Comparison of ENCODE assay signal across 19 cellular contexts in the genomic region with DNA sequence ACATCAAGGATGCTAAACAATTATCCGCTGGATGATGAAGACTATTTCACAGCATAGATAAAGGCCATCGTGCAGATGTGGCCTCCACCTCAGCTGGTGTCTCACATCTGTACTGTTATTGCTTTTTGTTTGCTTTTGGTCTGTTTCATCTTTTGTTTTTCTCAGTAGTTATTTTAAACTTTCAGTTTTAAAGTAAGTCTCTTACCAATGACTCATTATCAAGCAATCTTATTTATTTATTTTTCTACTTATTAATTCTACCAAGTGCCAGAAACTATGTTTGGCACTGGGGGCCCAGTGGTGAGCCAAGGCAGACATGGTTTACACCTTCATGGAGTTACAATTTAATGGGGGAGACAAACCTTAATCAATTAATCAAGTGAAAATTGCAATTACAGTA.
DNase-seq lines count a peak whose midpoint lies in the region; ATAC-seq and TF ChIP-seq lines count a peak whose summit lies in the region.
"Had no signal": no experiment of that assay in that cellular context is flagged by ENCODE, and none has a peak within 500 bp of the region (broad histone marks: within the 10 kb centered on the region; RNA-seq: fewer than 3 reads in every experiment).

No MANE protein-coding gene starts in this region.

- H3K27me3 ChIP-seq in thoracic aorta (replicated peaks; ENCODE audit: insufficient read depth) = no peaks in the 10 kb centered on the region
- H3K27me3 ChIP-seq: BE2C, SJSA1 had no signal

- H3K4me3 ChIP-seq in cardiac fibroblast (replicated peaks in 1 of 2; ENCODE audit: low read depth in 2 of 2, low read length in 2 of 2) = no peak overlapping the region
- H3K4me3 ChIP-seq in fibroblast of villous mesenchyme (ENCODE audit: low read depth, low read length) = no peak overlapping the region
- H3K4me3 ChIP-seq in thoracic aorta = no peak overlapping the region
- H3K4me3 ChIP-seq: PC-9, SJSA1 had no signal

- no peaks in the 10 kb centered on the region for H3K36me3 ChIP-seq in thoracic aorta
- H3K36me3 ChIP-seq: BE2C, SJSA1 had no signal

- ATAC-seq in thoracic aorta (ENCODE audit: insufficient number of reproducible peaks, low FRiP score, low read depth) = peak; percentile 31
- no peak for ATAC-seq in GM21717 (IDR thresholded peaks at IDR 0.05; ENCODE audit: unreplicated experiment)
- ATAC-seq in HG02870 (IDR thresholded peaks at IDR 0.05; ENCODE audit: unreplicated experiment) = no peak

- no peak overlapping the region for H3K27ac ChIP-seq in thoracic aorta
- H3K27ac ChIP-seq: PC-9, SJSA1 had no signal

- peaks cover 9 to 25% of the 10 kb centered on the region in 2 donors for H3K4me1 ChIP-seq in thoracic aorta (ENCODE audit: control insufficient read depth in 1 of 2, low read depth in 2 of 2)
- H3K4me1 ChIP-seq: BE2C, SJSA1 had no signal

- DNase-seq in HCEC 1CT (peak; percentile 23), cardiac fibroblast (ENCODE audit: low read depth in 2 of 2) (peak; percentile 35 to 44), fibroblast of villous mesenchyme (ENCODE audit: low read depth) (peak; percentile 56), thoracic aorta (ENCODE audit: low spot score) (no peak)
- DNase-seq in stimulated activated CD4-positive, alpha-beta T cell treated with anti-CD3 and anti-CD28 coated beads, Interleukin-12 subunit alpha, Interleukin-12 subunit beta, amount 100 ng/mL, for 4 hours = no peak
- DNase-seq: BE2C; Calu3; CD4-positive, alpha-beta memory T cell; GDM1; MV-4-11; NCI-H1436; NCI-H2029; NCI-H2171 treated with DMSO at 0.1 percent for 48 hours; NCI-H446 treated with DMSO at 0.1 percent for 48 hours; NCI-H748 treated with DMSO at 0.1 percent for 48 hours; PC-9 had no signal

- TF ChIP-seq CTCF in cardiac fibroblast (IDR thresholded peaks at IDR 0.05; ENCODE audit: low read depth, low read length) (no peak), fibroblast of villous mesenchyme (IDR thresholded peaks at IDR 0.05; ENCODE audit: insufficient read depth, low read depth, low read length) (no peak), thoracic aorta (IDR thresholded peaks at IDR 0.05) (no peak)

- H3K9me3 ChIP-seq in thoracic aorta = no peaks in the 10 kb centered on the region
- H3K9me3 ChIP-seq: BE2C, SJSA1 had no signal

Comparison
In these comparisons a context has a peak if more than half of its experiments do, and no peak if none do; other contexts are left out.
1. DNase-seq: peak in HCEC 1CT (single experiment), cardiac fibroblast (2 of 2) and fibroblast of villous mesenchyme (single experiment); none in thoracic aorta (single experiment) and stimulated activated CD4-positive, alpha-beta T cell treated with anti-CD3 and anti-CD28 coated beads, Interleukin-12 subunit alpha, Interleukin-12 subunit beta, amount 100 ng/mL, for 4 hours (single experiment).